26 cellular contexts compared by ENCODE assay signal in the genomic region with DNA sequence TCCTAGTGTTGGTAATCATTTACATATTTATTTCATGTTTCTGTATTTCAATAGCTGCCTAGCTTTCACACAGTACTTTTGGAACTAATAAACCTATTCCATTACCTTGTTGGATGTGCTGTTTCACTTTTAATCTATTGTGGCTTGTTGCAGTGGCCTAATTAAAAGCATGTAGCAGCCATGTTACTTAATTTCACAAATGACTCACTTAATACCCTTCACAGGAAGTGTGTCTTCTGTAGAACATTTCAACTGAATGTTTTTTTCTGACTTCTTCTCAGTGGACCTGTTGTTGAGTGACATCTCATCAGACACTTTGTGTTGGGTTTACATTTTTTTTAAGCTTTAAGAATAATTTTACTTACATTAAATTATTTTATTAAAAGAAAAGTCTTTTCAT.
A peak's percentile ranks its signal among the peaks of the same experiment; 100 is the strongest.
DNase-seq lines count a peak whose midpoint lies in the region; TF ChIP-seq lines count a peak whose summit lies in the region.
"Had no signal": no experiment of that assay in that cellular context is flagged by ENCODE, and none has a peak within 500 bp of the region (broad histone marks: within the 10 kb centered on the region; RNA-seq: fewer than 3 reads in every experiment).

No MANE protein-coding gene starts in this region.

- peaks cover 3% of the 10 kb centered on the region for H3K9me3 ChIP-seq in mesenchymal stem cell (ENCODE audit: control insufficient read depth, low read length)
- H3K9me3 ChIP-seq: upper lobe of left lung had no signal

- no peak overlapping the region for H3K9ac ChIP-seq in mesenchymal stem cell (ENCODE audit: low read length)
- H3K9ac ChIP-seq: KMS-11 had no signal

- H3K23ac ChIP-seq in mesenchymal stem cell (ENCODE audit: low read length in 2 of 2), result no peak overlapping the region

- H2BK15ac ChIP-seq in mesenchymal stem cell (ENCODE audit: low read depth, poor library complexity, severe bottlenecking), result no peak overlapping the region

- no peak overlapping the region for H3K4me3 ChIP-seq in mesenchymal stem cell (ENCODE audit: insufficient read depth in 1 of 2, low read depth in 1 of 2, low read length in 2 of 2)
- H3K4me3 ChIP-seq: GM12878, heart left ventricle, right atrium auricular region, upper lobe of left lung had no signal

- H3K27ac ChIP-seq in mesenchymal stem cell (ENCODE audit: low read length, poor library complexity, severe bottlenecking), result no peak overlapping the region
- H3K27ac ChIP-seq: 22Rv1, heart left ventricle, KMS-11, right atrium auricular region, upper lobe of left lung had no signal

- H3K14ac ChIP-seq in mesenchymal stem cell (ENCODE audit: low read length in 2 of 2), result no peak overlapping the region

- no peaks in the 10 kb centered on the region for H3K79me1 ChIP-seq in mesenchymal stem cell (replicated peaks; ENCODE audit: low read length, poor library complexity, severe bottlenecking)

- peaks cover 2% of the 10 kb centered on the region for H3K27me3 Mint-ChIP-seq in osteocyte (ENCODE audit: unreplicated experiment)
- H3K27me3 Mint-ChIP-seq: activated naive CD8-positive, alpha-beta T cell treated with anti-CD3 and anti-CD28 coated beads, Interleukin-2, amount 50 U/mL, for 24 hours; activated T-cell treated with anti-CD3 and anti-CD28 coated beads, Interleukin-2, amount 50 U/mL, for 24 hours; natural killer cell treated with Interleukin-12 subunit alpha and Interleukin-12 subunit beta and Interleukin-15 and Interleukin-18, amount 100 ng/mL, for 72 hours had no signal

- H2BK120ac ChIP-seq in mesenchymal stem cell (ENCODE audit: low read depth, low read length), result no peak overlapping the region

- H2AK5ac ChIP-seq in mesenchymal stem cell (ENCODE audit: low read length, severe bottlenecking), result no peak overlapping the region

- DNase-seq in SIG-M5 treated with dmso at 0.1 percent for 504 hours (lab: John Stamatoyannopoulos, UW; ENCODE audit: unreplicated experiment) (peak; percentile 76), SIG-M5 (lab: John Stamatoyannopoulos, UW) (no peak), M059J (ENCODE audit: low read depth) (peak; percentile 23), RPMI7951 (ENCODE audit: low read depth) (peak; percentile 20), mesenchymal stem cell (peak; percentile 32), ureter (ENCODE audit: low spot score) (no peak), osteocyte (ENCODE audit: extremely low spot score, unreplicated experiment) (no peak), NCI-H2029 (lab: John Stamatoyannopoulos, UW) (no peak)
- DNase-seq: activated CD4-positive, alpha-beta T cell treated with anti-CD3 and anti-CD28 coated beads for 1 hour; activated gamma-delta T cell treated with Interleukin-2 at 50 U/mL for 16 hours; activated naive CD8-positive, alpha-beta T cell treated with anti-CD3 and anti-CD28 coated beads, Interleukin-2, amount 50 U/mL, for 24 hours; activated T-cell treated with anti-CD3 and anti-CD28 coated beads, Interleukin-2, amount 50 U/mL, for 24 hours; heart left ventricle; NCI-H1092; NCI-H187; NCI-H2171 treated with DMSO at 0.1 percent for 48 hours; NCI-H524 treated with DMSO at 0.1 percent for 48 hours; substantia nigra; upper lobe of left lung had no signal

- H3K4me2 ChIP-seq in mesenchymal stem cell (ENCODE audit: low read length, poor library complexity, severe bottlenecking), result no peak overlapping the region
- H3K4me2 ChIP-seq: KMS-11 had no signal

- no peak overlapping the region for H3K18ac ChIP-seq in mesenchymal stem cell (ENCODE audit: low read depth in 1 of 2, low read length in 2 of 2)

- TF ChIP-seq CTCF in osteocyte (IDR thresholded peaks at IDR 0.05), result no peak

- H3K4me3 Mint-ChIP-seq in osteocyte (ENCODE audit: unreplicated experiment), result no peak overlapping the region
- H3K4me3 Mint-ChIP-seq: activated naive CD8-positive, alpha-beta T cell treated with anti-CD3 and anti-CD28 coated beads, Interleukin-2, amount 50 U/mL, for 24 hours; activated T-cell treated with anti-CD3 and anti-CD28 coated beads, Interleukin-2, amount 50 U/mL, for 24 hours; CD4-positive, CD25-positive, alpha-beta regulatory T cell; natural killer cell treated with Interleukin-12 subunit alpha and Interleukin-12 subunit beta and Interleukin-15 and Interleukin-18, amount 100 ng/mL, for 72 hours; T-helper 1 cell treated with Interleukin-12 subunit alpha and Interleukin-12 subunit beta and Interleukin-4 antibody, amounts not matched to agents 30 μg/mL and 1 μg/mL, for 36 hours had no signal

- H2BK5ac ChIP-seq in mesenchymal stem cell (ENCODE audit: low read depth, low read length, poor library complexity, severe bottlenecking), result no peak overlapping the region

- H3K36me3 Mint-ChIP-seq in osteocyte (ENCODE audit: unreplicated experiment), result no peaks in the 10 kb centered on the region
- H3K36me3 Mint-ChIP-seq: CD4-positive, CD25-positive, alpha-beta regulatory T cell; natural killer cell treated with Interleukin-12 subunit alpha and Interleukin-12 subunit beta and Interleukin-15 and Interleukin-18, amount 100 ng/mL, for 72 hours had no signal

- H3K27ac Mint-ChIP-seq in osteocyte (ENCODE audit: unreplicated experiment), result no peak overlapping the region
- H3K27ac Mint-ChIP-seq: activated naive CD8-positive, alpha-beta T cell treated with anti-CD3 and anti-CD28 coated beads, Interleukin-2, amount 50 U/mL, for 24 hours; activated T-cell treated with anti-CD3 and anti-CD28 coated beads, Interleukin-2, amount 50 U/mL, for 24 hours; CD4-positive, CD25-positive, alpha-beta regulatory T cell; natural killer cell treated with Interleukin-12 subunit alpha and Interleukin-12 subunit beta and Interleukin-15 and Interleukin-18, amount 100 ng/mL, for 72 hours; T-helper 1 cell treated with Interleukin-12 subunit alpha and Interleukin-12 subunit beta and Interleukin-4 antibody, amounts not matched to agents 30 μg/mL and 1 μg/mL, for 36 hours had no signal

- H4K91ac ChIP-seq in mesenchymal stem cell (ENCODE audit: low read length), result no peak overlapping the region

- peaks cover 10% of the 10 kb centered on the region for H3K4me1 Mint-ChIP-seq in osteocyte (ENCODE audit: unreplicated experiment)
- H3K4me1 Mint-ChIP-seq: CD4-positive, CD25-positive, alpha-beta regulatory T cell had no signal

- H3K4me1 ChIP-seq in mesenchymal stem cell (ENCODE audit: control insufficient read depth, insufficient read depth, low read depth, low read length), result peaks cover 2% of the 10 kb centered on the region
- H3K4me1 ChIP-seq: right atrium auricular region had no signal

- H4K8ac ChIP-seq in mesenchymal stem cell (ENCODE audit: low read length), result no peak overlapping the region

- no peaks in the 10 kb centered on the region for H3K36me3 ChIP-seq in mesenchymal stem cell (ENCODE audit: control insufficient read depth in 1 of 2, insufficient read depth in 2 of 2, low read depth in 1 of 2, low read length in 2 of 2)
- H3K36me3 ChIP-seq: heart left ventricle, right atrium auricular region, upper lobe of left lung had no signal

- H2AFZ ChIP-seq in mesenchymal stem cell (ENCODE audit: low read depth, low read length), result no peak overlapping the region

- no peak overlapping the region for H2BK12ac ChIP-seq in mesenchymal stem cell (ENCODE audit: low read length in 2 of 2)

- no peak overlapping the region for H3K4ac ChIP-seq in mesenchymal stem cell (ENCODE audit: low read depth in 1 of 2, low read length in 2 of 2)

- no peaks in the 10 kb centered on the region for H3K27me3 ChIP-seq in mesenchymal stem cell (ENCODE audit: control insufficient read depth in 1 of 2, insufficient read depth in 1 of 2, low read length in 2 of 2)
- H3K27me3 ChIP-seq: heart left ventricle, right atrium auricular region, upper lobe of left lung had no signal

- H3K9me3 Mint-ChIP-seq in osteocyte (ENCODE audit: unreplicated experiment), result peaks cover 7% of the 10 kb centered on the region
- H3K9me3 Mint-ChIP-seq: activated naive CD8-positive, alpha-beta T cell treated with anti-CD3 and anti-CD28 coated beads, Interleukin-2, amount 50 U/mL, for 24 hours; activated T-cell treated with anti-CD3 and anti-CD28 coated beads, Interleukin-2, amount 50 U/mL, for 24 hours; natural killer cell treated with Interleukin-12 subunit alpha and Interleukin-12 subunit beta and Interleukin-15 and Interleukin-18, amount 100 ng/mL, for 72 hours; T-helper 1 cell treated with Interleukin-12 subunit alpha and Interleukin-12 subunit beta and Interleukin-4 antibody, amounts not matched to agents 30 μg/mL and 1 μg/mL, for 36 hours had no signal

Comparison
In these comparisons a context has a peak if more than half of its experiments do, and no peak if none do; other contexts are left out.
1. DNase-seq: peak in SIG-M5 treated with dmso at 0.1 percent for 504 hours (single experiment), M059J (single experiment), RPMI7951 (single experiment) and mesenchymal stem cell (single experiment); none in SIG-M5 (single experiment), ureter (single experiment), osteocyte (single experiment) and NCI-H2029 (single experiment).